Comparison of ENCODE assay signal across 2 cellular contexts in the genomic region with DNA sequence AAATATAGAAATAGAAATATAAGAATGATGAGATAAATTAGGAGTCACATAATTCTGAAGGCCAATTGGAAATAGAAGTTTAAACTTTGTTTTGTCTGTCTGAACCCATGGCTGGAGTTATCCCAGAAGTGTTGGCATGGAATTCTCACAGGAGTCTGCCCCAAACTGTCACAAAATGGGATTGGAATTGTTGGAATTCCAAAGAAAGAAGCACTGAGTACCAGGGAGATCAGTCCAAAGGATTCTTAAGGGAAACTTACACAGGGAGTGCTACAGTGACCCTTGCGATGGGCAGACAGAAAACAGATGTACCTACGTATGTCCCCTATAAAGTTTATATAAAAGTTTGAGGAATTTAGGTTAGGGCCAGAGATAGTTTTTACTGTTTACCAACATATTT.
TF ChIP-seq lines count a peak whose summit lies in the region.

No MANE protein-coding gene starts in this region.

TF ChIP-seq in GM23338, 12 proteins besides CTCF, POLR2A, EP300 and RAD21 (continued from another document):
- TF ChIP-seq, protein P1, sequence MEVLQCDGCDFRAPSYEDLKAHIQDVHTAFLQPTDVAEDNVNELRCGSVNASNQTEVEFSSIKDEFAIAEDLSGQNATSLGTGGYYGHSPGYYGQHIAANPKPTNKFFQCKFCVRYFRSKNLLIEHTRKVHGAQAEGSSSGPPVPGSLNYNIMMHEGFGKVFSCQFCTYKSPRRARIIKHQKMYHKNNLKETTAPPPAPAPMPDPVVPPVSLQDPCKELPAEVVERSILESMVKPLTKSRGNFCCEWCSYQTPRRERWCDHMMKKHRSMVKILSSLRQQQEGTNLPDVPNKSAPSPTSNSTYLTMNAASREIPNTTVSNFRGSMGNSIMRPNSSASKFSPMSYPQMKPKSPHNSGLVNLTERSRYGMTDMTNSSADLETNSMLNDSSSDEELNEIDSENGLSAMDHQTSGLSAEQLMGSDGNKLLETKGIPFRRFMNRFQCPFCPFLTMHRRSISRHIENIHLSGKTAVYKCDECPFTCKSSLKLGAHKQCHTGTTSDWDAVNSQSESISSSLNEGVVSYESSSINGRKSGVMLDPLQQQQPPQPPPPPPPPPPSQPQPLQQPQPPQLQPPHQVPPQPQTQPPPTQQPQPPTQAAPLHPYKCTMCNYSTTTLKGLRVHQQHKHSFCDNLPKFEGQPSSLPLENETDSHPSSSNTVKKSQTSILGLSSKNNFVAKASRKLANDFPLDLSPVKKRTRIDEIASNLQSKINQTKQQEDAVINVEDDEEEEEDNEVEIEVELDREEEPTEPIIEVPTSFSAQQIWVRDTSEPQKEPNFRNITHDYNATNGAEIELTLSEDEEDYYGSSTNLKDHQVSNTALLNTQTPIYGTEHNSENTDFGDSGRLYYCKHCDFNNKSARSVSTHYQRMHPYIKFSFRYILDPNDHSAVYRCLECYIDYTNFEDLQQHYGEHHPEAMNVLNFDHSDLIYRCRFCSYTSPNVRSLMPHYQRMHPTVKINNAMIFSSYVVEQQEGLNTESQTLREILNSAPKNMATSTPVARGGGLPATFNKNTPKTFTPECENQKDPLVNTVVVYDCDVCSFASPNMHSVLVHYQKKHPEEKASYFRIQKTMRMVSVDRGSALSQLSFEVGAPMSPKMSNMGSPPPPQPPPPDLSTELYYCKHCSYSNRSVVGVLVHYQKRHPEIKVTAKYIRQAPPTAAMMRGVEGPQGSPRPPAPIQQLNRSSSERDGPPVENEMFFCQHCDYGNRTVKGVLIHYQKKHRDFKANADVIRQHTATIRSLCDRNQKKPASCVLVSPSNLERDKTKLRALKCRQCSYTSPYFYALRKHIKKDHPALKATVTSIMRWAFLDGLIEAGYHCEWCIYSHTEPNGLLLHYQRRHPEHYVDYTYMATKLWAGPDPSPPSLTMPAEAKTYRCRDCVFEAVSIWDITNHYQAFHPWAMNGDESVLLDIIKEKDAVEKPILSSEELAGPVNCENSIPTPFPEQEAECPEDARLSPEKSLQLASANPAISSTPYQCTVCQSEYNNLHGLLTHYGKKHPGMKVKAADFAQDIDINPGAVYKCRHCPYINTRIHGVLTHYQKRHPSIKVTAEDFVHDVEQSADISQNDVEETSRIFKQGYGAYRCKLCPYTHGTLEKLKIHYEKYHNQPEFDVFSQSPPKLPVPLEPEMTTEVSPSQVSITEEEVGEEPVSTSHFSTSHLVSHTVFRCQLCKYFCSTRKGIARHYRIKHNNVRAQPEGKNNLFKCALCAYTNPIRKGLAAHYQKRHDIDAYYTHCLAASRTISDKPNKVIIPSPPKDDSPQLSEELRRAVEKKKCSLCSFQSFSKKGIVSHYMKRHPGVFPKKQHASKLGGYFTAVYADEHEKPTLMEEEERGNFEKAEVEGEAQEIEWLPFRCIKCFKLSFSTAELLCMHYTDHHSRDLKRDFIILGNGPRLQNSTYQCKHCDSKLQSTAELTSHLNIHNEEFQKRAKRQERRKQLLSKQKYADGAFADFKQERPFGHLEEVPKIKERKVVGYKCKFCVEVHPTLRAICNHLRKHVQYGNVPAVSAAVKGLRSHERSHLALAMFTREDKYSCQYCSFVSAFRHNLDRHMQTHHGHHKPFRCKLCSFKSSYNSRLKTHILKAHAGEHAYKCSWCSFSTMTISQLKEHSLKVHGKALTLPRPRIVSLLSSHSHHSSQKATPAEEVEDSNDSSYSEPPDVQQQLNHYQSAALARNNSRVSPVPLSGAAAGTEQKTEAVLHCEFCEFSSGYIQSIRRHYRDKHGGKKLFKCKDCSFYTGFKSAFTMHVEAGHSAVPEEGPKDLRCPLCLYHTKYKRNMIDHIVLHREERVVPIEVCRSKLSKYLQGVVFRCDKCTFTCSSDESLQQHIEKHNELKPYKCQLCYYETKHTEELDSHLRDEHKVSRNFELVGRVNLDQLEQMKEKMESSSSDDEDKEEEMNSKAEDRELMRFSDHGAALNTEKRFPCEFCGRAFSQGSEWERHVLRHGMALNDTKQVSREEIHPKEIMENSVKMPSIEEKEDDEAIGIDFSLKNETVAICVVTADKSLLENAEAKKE (CRISPR knock-in tag; IDR thresholded peaks at IDR 0.05), result no peak
- TF ChIP-seq JUNB (IDR thresholded peaks at IDR 0.05; ENCODE audit: unreplicated experiment), result no peak
TF ChIP-seq in GM23338: peak in this region for 0.

TF ChIP-seq in WTC11, 78 proteins besides CTCF, POLR2A, EP300 and RAD21 (continued from another document):
- TF ChIP-seq CREB1 (CRISPR knock-in tag; IDR thresholded peaks at IDR 0.05), result no peak
- TF ChIP-seq, protein P2, sequence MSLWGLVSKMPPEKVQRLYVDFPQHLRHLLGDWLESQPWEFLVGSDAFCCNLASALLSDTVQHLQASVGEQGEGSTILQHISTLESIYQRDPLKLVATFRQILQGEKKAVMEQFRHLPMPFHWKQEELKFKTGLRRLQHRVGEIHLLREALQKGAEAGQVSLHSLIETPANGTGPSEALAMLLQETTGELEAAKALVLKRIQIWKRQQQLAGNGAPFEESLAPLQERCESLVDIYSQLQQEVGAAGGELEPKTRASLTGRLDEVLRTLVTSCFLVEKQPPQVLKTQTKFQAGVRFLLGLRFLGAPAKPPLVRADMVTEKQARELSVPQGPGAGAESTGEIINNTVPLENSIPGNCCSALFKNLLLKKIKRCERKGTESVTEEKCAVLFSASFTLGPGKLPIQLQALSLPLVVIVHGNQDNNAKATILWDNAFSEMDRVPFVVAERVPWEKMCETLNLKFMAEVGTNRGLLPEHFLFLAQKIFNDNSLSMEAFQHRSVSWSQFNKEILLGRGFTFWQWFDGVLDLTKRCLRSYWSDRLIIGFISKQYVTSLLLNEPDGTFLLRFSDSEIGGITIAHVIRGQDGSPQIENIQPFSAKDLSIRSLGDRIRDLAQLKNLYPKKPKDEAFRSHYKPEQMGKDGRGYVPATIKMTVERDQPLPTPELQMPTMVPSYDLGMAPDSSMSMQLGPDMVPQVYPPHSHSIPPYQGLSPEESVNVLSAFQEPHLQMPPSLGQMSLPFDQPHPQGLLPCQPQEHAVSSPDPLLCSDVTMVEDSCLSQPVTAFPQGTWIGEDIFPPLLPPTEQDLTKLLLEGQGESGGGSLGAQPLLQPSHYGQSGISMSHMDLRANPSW (CRISPR knock-in tag; conservative IDR thresholded peaks at IDR 0.05; ENCODE audit: low read depth), result no peak
- TF ChIP-seq ZNF416 (CRISPR knock-in tag; IDR thresholded peaks at IDR 0.05), result no peak
- TF ChIP-seq, protein P3, sequence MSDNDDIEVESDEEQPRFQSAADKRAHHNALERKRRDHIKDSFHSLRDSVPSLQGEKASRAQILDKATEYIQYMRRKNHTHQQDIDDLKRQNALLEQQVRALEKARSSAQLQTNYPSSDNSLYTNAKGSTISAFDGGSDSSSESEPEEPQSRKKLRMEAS (CRISPR knock-in tag; IDR thresholded peaks at IDR 0.05), result no peak
- TF ChIP-seq PRRX2 (CRISPR knock-in tag; IDR thresholded peaks at IDR 0.05), result no peak
- TF ChIP-seq, protein P4, sequence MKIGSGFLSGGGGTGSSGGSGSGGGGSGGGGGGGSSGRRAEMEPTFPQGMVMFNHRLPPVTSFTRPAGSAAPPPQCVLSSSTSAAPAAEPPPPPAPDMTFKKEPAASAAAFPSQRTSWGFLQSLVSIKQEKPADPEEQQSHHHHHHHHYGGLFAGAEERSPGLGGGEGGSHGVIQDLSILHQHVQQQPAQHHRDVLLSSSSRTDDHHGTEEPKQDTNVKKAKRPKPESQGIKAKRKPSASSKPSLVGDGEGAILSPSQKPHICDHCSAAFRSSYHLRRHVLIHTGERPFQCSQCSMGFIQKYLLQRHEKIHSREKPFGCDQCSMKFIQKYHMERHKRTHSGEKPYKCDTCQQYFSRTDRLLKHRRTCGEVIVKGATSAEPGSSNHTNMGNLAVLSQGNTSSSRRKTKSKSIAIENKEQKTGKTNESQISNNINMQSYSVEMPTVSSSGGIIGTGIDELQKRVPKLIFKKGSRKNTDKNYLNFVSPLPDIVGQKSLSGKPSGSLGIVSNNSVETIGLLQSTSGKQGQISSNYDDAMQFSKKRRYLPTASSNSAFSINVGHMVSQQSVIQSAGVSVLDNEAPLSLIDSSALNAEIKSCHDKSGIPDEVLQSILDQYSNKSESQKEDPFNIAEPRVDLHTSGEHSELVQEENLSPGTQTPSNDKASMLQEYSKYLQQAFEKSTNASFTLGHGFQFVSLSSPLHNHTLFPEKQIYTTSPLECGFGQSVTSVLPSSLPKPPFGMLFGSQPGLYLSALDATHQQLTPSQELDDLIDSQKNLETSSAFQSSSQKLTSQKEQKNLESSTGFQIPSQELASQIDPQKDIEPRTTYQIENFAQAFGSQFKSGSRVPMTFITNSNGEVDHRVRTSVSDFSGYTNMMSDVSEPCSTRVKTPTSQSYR (CRISPR knock-in tag; IDR thresholded peaks at IDR 0.05), result no peak
